In the genomic region with DNA sequence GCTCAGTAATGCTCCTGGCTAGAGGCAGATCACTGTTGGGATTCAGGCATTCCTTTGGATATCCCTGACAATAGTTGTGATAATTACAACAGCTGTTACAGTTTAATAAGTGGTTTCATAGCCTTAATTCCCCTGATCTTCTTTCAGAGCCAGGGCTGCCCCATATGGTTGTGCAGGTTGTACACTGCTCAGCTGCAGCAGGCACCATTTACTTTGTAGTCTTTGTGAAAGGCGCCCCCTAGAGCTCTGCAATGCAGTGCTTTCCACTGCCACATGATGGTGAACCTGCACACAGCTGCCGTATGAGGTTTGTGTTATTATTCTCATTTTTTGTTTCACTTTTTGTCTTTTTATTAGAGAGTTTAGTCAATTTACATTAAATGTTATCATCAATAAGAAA, we compare ENCODE assay signal across 8 cellular contexts.
DNase-seq lines count a peak whose midpoint lies in the region; ATAC-seq and TF ChIP-seq lines count a peak whose summit lies in the region.

No MANE protein-coding gene starts in this region.

- CTCF ChIA-PET in AG04449 (lab: Yijun Ruan, JAX) = interaction anchor here (0.6 to 3.2 kb wide), 8 partner anchors 12 to 266 kb away, joined by 3 to 7 read pairs (median 4); no protein-coding TSS in a partner anchor

- H3K4me1 Mint-ChIP-seq in neural progenitor cell (no peaks in the 10 kb centered on the region), mesothelial cell of epicardium (no peaks in the 10 kb centered on the region)

- 36 to 46% methylated on average over 2 of the region's 2 CpGs for WGBS in body of pancreas, 2 donors

- H3K9me3 ChIP-seq in body of pancreas (no peaks in the 10 kb centered on the region), neural progenitor cell (ENCODE audit: low read depth) (no peaks in the 10 kb centered on the region)

- H3K36me3 ChIP-seq in body of pancreas (replicated peaks in 1 of 2; ENCODE audit: insufficient read depth in 1 of 2, low read depth in 2 of 2) (no peaks in the 10 kb centered on the region), neural progenitor cell (no peaks in the 10 kb centered on the region)

- no peak for TF ChIP-seq POLR2A in body of pancreas (IDR thresholded peaks at IDR 0.05)

- H3K27ac ChIP-seq in body of pancreas = no peak overlapping the region
- no peak overlapping the region for H3K27ac ChIP-seq in neural progenitor cell

- no peak overlapping the region for H3K4me3 Mint-ChIP-seq in neural progenitor cell
- H3K4me3 Mint-ChIP-seq in mesothelial cell of epicardium = no peak overlapping the region

- POLR2A ChIA-PET in AG04449 (lab: Yijun Ruan, JAX) = no interaction called here

- H3K27me3 ChIP-seq in body of pancreas = no peaks in the 10 kb centered on the region
- no peaks in the 10 kb centered on the region for H3K27me3 ChIP-seq in neural progenitor cell

- no peaks in the 10 kb centered on the region for H3F3A ChIP-seq in neural progenitor cell (ENCODE audit: low read depth)

- no peak overlapping the region for H3K4me3 ChIP-seq in AG04449 (ENCODE audit: low read depth, low read length)
- H3K4me3 ChIP-seq in body of pancreas = no peak overlapping the region
- no peak overlapping the region for H3K4me3 ChIP-seq in neural progenitor cell

- no peaks in the 10 kb centered on the region for H3K4me1 ChIP-seq in body of pancreas
- no peaks in the 10 kb centered on the region for H3K4me1 ChIP-seq in neural progenitor cell

- no peaks in the 10 kb centered on the region for H3K27me3 Mint-ChIP-seq in neural progenitor cell (ENCODE audit: insufficient read depth, low read depth)
- peaks cover 28% of the 10 kb centered on the region for H3K27me3 Mint-ChIP-seq in mesothelial cell of epicardium (ENCODE audit: low read depth)

- intact Hi-C loops in body of pancreas (cut with DNase I) = no loop called here

- H3K9ac ChIP-seq in neural progenitor cell = no peak overlapping the region

- ATAC-seq in GM18502 (IDR thresholded peaks at IDR 0.05; ENCODE audit: poor library complexity, unreplicated experiment) = peak; percentile 98
- peak; percentile 72 for ATAC-seq in HG02763 (IDR thresholded peaks at IDR 0.05; ENCODE audit: unreplicated experiment)
- no peak for ATAC-seq in body of pancreas

- H3K9me3 Mint-ChIP-seq in neural progenitor cell = peaks cover 5% of the 10 kb centered on the region
- no peaks in the 10 kb centered on the region for H3K9me3 Mint-ChIP-seq in mesothelial cell of epicardium

- no peaks in the 10 kb centered on the region for H3K79me2 ChIP-seq in neural progenitor cell (ENCODE audit: low read depth)

- DNase-seq in AG04449 (ENCODE audit: low read depth, low spot score) (no peak), NAMALWA (ENCODE audit: low spot score) (peak; percentile 64), body of pancreas (peak in 3 of 4 donors; percentile 10 to 18 (median 16)), neural progenitor cell (ENCODE audit: low spot score) (peak; percentile 43), activated gamma-delta T cell (lab: John Stamatoyannopoulos, UW) (no peak), mesothelial cell of epicardium (ENCODE audit: low spot score in 2 of 2, unreplicated experiment in 2 of 2) (no peak)

- no peaks in the 10 kb centered on the region for H4K20me1 ChIP-seq in neural progenitor cell (ENCODE audit: low read depth)

- H2AFZ ChIP-seq in neural progenitor cell (replicated peaks) = no peak overlapping the region

- no peak overlapping the region for H3K4me2 ChIP-seq in neural progenitor cell

- TF ChIP-seq CTCF in AG04449 (IDR thresholded peaks at IDR 0.05; ENCODE audit: insufficient read depth, low read length, missing control alignments) = peak; percentile 69
- peak in 6 of 7 experiments; percentile 17 to 45 (median 21) for TF ChIP-seq CTCF in body of pancreas (IDR thresholded peaks at IDR 0.05)
- TF ChIP-seq CTCF in neural progenitor cell (IDR thresholded peaks at IDR 0.05) = peak; percentile 61
- TF ChIP-seq CTCF in mesothelial cell of epicardium (IDR thresholded peaks at IDR 0.05; ENCODE audit: unreplicated experiment) = no peak

- H3K27ac Mint-ChIP-seq in neural progenitor cell = no peak overlapping the region
- H3K27ac Mint-ChIP-seq in mesothelial cell of epicardium = no peak overlapping the region

- H3K36me3 Mint-ChIP-seq in neural progenitor cell (no peaks in the 10 kb centered on the region), mesothelial cell of epicardium (no peaks in the 10 kb centered on the region)

Comparison
In these comparisons a context has a peak if more than half of its experiments do, and no peak if none do; other contexts are left out.
1. DNase-seq: peak in NAMALWA (single experiment), body of pancreas (3 of 4) and neural progenitor cell (single experiment); none in AG04449 (single experiment), activated gamma-delta T cell (single experiment) and mesothelial cell of epicardium (0 of 2).